Comparison of ENCODE assay signal across 1 cellular context in the genomic region with DNA sequence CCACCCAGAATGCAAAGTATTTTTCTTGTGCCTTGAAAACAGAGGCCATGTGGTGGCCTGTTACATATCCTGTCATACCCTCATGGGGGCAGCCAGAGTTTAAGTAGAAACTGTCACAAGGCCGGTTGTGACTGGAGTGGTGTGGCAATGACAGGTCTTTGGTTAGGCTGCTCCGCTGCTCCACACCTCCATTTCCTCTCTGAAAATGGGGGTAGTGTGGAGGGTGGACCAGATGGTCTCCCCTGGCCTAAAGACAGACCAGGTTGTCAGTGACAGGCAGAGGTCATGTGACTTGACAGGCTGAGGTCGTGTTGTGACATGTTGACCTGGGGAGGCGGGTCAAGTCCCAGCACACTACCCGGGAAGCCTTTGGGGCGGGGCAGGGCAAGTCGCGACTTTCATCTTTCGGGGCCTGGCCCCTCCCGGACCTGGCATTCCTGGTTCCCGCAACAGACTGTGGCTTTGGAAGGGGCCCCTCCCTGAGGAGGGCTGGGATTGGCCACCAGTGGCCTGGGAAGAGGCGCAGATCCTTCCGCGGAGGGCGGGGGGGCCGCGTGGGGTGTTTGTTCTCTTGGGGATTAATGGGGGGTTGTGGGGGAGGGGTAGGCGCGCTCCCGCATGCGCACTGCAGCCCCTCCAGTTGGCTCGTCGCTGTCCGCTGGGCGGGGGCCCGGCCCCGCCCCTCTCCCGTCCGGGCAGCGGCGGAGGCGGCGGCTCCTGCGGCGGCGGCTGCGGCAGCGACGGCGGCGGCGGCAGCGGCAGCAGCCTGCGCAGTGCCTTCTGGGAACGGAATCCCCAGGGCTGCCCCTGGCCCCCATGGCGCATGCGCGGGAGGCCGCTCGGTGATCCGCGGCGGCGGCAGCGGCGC.
TF ChIP-seq lines count a peak whose summit lies in the region.

A gene with protein sequence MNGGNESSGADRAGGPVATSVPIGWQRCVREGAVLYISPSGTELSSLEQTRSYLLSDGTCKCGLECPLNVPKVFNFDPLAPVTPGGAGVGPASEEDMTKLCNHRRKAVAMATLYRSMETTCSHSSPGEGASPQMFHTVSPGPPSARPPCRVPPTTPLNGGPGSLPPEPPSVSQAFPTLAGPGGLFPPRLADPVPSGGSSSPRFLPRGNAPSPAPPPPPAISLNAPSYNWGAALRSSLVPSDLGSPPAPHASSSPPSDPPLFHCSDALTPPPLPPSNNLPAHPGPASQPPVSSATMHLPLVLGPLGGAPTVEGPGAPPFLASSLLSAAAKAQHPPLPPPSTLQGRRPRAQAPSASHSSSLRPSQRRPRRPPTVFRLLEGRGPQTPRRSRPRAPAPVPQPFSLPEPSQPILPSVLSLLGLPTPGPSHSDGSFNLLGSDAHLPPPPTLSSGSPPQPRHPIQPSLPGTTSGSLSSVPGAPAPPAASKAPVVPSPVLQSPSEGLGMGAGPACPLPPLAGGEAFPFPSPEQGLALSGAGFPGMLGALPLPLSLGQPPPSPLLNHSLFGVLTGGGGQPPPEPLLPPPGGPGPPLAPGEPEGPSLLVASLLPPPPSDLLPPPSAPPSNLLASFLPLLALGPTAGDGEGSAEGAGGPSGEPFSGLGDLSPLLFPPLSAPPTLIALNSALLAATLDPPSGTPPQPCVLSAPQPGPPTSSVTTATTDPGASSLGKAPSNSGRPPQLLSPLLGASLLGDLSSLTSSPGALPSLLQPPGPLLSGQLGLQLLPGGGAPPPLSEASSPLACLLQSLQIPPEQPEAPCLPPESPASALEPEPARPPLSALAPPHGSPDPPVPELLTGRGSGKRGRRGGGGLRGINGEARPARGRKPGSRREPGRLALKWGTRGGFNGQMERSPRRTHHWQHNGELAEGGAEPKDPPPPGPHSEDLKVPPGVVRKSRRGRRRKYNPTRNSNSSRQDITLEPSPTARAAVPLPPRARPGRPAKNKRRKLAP (plus strand): TSS at position 806 of the 868 bp plus-strand sequence. CDS start 1,480 bp downstream, outside the sequence.

TF ChIP-seq in K562, 482 proteins besides CTCF, POLR2A, EP300 and RAD21 (continued from another document and continues in another):
- TF ChIP-seq, protein P1, sequence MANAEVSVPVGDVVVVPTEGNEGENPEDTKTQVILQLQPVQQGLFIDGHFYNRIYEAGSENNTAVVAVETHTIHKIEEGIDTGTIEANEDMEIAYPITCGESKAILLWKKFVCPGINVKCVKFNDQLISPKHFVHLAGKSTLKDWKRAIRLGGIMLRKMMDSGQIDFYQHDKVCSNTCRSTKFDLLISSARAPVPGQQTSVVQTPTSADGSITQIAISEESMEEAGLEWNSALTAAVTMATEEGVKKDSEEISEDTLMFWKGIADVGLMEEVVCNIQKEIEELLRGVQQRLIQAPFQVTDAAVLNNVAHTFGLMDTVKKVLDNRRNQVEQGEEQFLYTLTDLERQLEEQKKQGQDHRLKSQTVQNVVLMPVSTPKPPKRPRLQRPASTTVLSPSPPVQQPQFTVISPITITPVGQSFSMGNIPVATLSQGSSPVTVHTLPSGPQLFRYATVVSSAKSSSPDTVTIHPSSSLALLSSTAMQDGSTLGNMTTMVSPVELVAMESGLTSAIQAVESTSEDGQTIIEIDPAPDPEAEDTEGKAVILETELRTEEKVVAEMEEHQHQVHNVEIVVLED (CRISPR knock-in tag; IDR thresholded peaks at IDR 0.05) = 0 out of 2 replicates have a peak, but pooled peaks have one; percentile 43
- no peak for TF ChIP-seq EZH2 (IDR thresholded peaks at IDR 0.05; ENCODE audit: borderline replicate concordance, low read depth, low read length)
- no peak; a peak in 1 of 4 replicates for TF ChIP-seq CSDE1 (IDR thresholded peaks at IDR 0.05)
- TF ChIP-seq, protein P2, sequence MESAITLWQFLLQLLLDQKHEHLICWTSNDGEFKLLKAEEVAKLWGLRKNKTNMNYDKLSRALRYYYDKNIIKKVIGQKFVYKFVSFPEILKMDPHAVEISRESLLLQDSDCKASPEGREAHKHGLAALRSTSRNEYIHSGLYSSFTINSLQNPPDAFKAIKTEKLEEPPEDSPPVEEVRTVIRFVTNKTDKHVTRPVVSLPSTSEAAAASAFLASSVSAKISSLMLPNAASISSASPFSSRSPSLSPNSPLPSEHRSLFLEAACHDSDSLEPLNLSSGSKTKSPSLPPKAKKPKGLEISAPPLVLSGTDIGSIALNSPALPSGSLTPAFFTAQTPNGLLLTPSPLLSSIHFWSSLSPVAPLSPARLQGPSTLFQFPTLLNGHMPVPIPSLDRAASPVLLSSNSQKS (CRISPR knock-in tag; IDR thresholded peaks at IDR 0.05) = no peak
- no peak for TF ChIP-seq KAT8 (IDR thresholded peaks at IDR 0.05; ENCODE audit: low read depth)
- no peak for TF ChIP-seq MBD2 (IDR thresholded peaks at IDR 0.05; ENCODE audit: borderline replicate concordance, low read depth)
- no peak for TF ChIP-seq RBBP5 (IDR thresholded peaks at IDR 0.05; ENCODE audit: borderline replicate concordance, insufficient read depth, low read length, poor library complexity, severe bottlenecking)
- TF ChIP-seq MXI1 (IDR thresholded peaks at IDR 0.05; ENCODE audit: low read depth, low read length) = peak; percentile 44
- TF ChIP-seq HNRNPK (IDR thresholded peaks at IDR 0.05; ENCODE audit: low read depth, low read length, poor library complexity, severe bottlenecking) = no peak
- no peak for TF ChIP-seq BMI1 (IDR thresholded peaks at IDR 0.05; ENCODE audit: low read length)
- TF ChIP-seq TRIM24 (IDR thresholded peaks at IDR 0.05) = peak; percentile 32 to 78; a peak in 3 of 4 replicates
- TF ChIP-seq SMAD2 (IDR thresholded peaks at IDR 0.05; ENCODE audit: low read depth, low read length) = no peak
- TF ChIP-seq ZNF274 (IDR thresholded peaks at IDR 0.05; ENCODE audit: borderline replicate concordance, low read depth, low read length) = no peak
- TF ChIP-seq SP2 (IDR thresholded peaks at IDR 0.05; ENCODE audit: extremely low read depth, low read depth, low read length, poor library complexity, severe bottlenecking) = no peak
- TF ChIP-seq, protein P3, sequence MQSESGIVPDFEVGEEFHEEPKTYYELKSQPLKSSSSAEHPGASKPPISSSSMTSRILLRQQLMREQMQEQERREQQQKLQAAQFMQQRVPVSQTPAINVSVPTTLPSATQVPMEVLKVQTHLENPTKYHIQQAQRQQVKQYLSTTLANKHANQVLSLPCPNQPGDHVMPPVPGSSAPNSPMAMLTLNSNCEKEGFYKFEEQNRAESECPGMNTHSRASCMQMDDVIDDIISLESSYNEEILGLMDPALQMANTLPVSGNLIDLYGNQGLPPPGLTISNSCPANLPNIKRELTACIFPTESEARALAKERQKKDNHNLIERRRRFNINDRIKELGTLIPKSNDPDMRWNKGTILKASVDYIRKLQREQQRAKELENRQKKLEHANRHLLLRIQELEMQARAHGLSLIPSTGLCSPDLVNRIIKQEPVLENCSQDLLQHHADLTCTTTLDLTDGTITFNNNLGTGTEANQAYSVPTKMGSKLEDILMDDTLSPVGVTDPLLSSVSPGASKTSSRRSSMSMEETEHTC (IDR thresholded peaks at IDR 0.05) = peak; percentile 76
- TF ChIP-seq KLF13 (tag; IDR thresholded peaks at IDR 0.05; ENCODE audit: borderline replicate concordance, low read depth) = peak; percentile 82
- TF ChIP-seq SNIP1 (IDR thresholded peaks at IDR 0.05; ENCODE audit: low read depth) = no peak
- TF ChIP-seq ZNF311 (CRISPR knock-in tag; IDR thresholded peaks at IDR 0.05) = no peak
- TF ChIP-seq ZNF134 (CRISPR knock-in tag; conservative IDR thresholded peaks at IDR 0.05) = peak; percentile 44
- TF ChIP-seq GATAD2A (IDR thresholded peaks at IDR 0.05) = no peak
- TF ChIP-seq, protein P4, sequence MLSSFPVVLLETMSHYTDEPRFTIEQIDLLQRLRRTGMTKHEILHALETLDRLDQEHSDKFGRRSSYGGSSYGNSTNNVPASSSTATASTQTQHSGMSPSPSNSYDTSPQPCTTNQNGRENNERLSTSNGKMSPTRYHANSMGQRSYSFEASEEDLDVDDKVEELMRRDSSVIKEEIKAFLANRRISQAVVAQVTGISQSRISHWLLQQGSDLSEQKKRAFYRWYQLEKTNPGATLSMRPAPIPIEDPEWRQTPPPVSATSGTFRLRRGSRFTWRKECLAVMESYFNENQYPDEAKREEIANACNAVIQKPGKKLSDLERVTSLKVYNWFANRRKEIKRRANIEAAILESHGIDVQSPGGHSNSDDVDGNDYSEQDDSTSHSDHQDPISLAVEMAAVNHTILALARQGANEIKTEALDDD (IDR thresholded peaks at IDR 0.05) = peak; percentile 67
- TF ChIP-seq ZEB2 (IDR thresholded peaks at IDR 0.05) = peak; percentile 60; the same call in 1 of the 2 replicates
- no peak for TF ChIP-seq SAFB (IDR thresholded peaks at IDR 0.05; ENCODE audit: borderline replicate concordance, low read depth, low read length)
- peak; percentile 56; the same call in 1 of the 2 replicates for TF ChIP-seq ZBTB17 (CRISPR knock-in tag; IDR thresholded peaks at IDR 0.05)
- no peak for TF ChIP-seq PPARD (CRISPR knock-in tag; IDR thresholded peaks at IDR 0.05)
- 0 out of 2 replicates have a peak, but pooled peaks have one; percentile 23 for TF ChIP-seq ZFP1 (CRISPR knock-in tag; IDR thresholded peaks at IDR 0.05)
- TF ChIP-seq, protein P5, sequence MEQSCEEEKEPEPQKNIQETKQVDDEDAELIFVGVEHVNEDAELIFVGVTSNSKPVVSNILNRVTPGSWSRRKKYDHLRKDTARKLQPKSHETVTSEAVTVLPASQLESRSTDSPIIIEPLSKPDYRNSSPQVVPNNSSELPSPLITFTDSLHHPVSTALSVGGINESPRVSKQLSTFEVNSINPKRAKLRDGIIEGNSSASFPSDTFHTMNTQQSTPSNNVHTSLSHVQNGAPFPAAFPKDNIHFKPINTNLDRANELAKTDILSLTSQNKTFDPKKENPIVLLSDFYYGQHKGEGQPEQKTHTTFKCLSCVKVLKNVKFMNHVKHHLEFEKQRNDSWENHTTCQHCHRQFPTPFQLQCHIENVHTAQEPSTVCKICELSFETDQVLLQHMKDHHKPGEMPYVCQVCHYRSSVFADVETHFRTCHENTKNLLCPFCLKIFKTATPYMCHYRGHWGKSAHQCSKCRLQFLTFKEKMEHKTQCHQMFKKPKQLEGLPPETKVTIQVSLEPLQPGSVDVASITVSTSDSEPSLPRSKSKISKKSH (CRISPR knock-in tag; IDR thresholded peaks at IDR 0.05) = no peak
- TF ChIP-seq NFYB (IDR thresholded peaks at IDR 0.05; ENCODE audit: extremely low read depth, insufficient read length) = no peak
- TF ChIP-seq, protein P6, sequence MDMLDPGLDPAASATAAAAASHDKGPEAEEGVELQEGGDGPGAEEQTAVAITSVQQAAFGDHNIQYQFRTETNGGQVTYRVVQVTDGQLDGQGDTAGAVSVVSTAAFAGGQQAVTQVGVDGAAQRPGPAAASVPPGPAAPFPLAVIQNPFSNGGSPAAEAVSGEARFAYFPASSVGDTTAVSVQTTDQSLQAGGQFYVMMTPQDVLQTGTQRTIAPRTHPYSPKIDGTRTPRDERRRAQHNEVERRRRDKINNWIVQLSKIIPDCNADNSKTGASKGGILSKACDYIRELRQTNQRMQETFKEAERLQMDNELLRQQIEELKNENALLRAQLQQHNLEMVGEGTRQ (CRISPR knock-in tag; IDR thresholded peaks at IDR 0.05) = peak; percentile 89
- TF ChIP-seq, protein P7, sequence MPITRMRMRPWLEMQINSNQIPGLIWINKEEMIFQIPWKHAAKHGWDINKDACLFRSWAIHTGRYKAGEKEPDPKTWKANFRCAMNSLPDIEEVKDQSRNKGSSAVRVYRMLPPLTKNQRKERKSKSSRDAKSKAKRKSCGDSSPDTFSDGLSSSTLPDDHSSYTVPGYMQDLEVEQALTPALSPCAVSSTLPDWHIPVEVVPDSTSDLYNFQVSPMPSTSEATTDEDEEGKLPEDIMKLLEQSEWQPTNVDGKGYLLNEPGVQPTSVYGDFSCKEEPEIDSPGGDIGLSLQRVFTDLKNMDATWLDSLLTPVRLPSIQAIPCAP (CRISPR knock-in tag; IDR thresholded peaks at IDR 0.05; ENCODE audit: borderline replicate concordance) = no peak
- no peak for TF ChIP-seq FUS (optimal IDR thresholded peaks at IDR 0.05; ENCODE audit: low read depth, low read length)
- no peak for TF ChIP-seq LCOR (CRISPR knock-in tag; IDR thresholded peaks at IDR 0.05)
- peak; percentile 65 for TF ChIP-seq SUPT5H (IDR thresholded peaks at IDR 0.05)
- no peak for TF ChIP-seq SREBF2 (CRISPR knock-in tag; IDR thresholded peaks at IDR 0.05)
- no peak for TF ChIP-seq SMARCA5 (IDR thresholded peaks at IDR 0.05)
- TF ChIP-seq GABPB2 (CRISPR knock-in tag; conservative IDR thresholded peaks at IDR 0.05) = no peak; the same call in 1 of the 2 replicates
- TF ChIP-seq KLF1 (tag; IDR thresholded peaks at IDR 0.05) = peak; percentile 77; the same call in 1 of the 2 replicates
- TF ChIP-seq TAF9B (IDR thresholded peaks at IDR 0.05; ENCODE audit: partially characterized antibody) = peak; percentile 92
- TF ChIP-seq, protein P8, sequence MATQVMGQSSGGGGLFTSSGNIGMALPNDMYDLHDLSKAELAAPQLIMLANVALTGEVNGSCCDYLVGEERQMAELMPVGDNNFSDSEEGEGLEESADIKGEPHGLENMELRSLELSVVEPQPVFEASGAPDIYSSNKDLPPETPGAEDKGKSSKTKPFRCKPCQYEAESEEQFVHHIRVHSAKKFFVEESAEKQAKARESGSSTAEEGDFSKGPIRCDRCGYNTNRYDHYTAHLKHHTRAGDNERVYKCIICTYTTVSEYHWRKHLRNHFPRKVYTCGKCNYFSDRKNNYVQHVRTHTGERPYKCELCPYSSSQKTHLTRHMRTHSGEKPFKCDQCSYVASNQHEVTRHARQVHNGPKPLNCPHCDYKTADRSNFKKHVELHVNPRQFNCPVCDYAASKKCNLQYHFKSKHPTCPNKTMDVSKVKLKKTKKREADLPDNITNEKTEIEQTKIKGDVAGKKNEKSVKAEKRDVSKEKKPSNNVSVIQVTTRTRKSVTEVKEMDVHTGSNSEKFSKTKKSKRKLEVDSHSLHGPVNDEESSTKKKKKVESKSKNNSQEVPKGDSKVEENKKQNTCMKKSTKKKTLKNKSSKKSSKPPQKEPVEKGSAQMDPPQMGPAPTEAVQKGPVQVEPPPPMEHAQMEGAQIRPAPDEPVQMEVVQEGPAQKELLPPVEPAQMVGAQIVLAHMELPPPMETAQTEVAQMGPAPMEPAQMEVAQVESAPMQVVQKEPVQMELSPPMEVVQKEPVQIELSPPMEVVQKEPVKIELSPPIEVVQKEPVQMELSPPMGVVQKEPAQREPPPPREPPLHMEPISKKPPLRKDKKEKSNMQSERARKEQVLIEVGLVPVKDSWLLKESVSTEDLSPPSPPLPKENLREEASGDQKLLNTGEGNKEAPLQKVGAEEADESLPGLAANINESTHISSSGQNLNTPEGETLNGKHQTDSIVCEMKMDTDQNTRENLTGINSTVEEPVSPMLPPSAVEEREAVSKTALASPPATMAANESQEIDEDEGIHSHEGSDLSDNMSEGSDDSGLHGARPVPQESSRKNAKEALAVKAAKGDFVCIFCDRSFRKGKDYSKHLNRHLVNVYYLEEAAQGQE (CRISPR knock-in tag; IDR thresholded peaks at IDR 0.05; ENCODE audit: low read depth) = 0 out of 2 replicates have a peak, but pooled peaks have one; percentile 31
- TF ChIP-seq, protein P9, sequence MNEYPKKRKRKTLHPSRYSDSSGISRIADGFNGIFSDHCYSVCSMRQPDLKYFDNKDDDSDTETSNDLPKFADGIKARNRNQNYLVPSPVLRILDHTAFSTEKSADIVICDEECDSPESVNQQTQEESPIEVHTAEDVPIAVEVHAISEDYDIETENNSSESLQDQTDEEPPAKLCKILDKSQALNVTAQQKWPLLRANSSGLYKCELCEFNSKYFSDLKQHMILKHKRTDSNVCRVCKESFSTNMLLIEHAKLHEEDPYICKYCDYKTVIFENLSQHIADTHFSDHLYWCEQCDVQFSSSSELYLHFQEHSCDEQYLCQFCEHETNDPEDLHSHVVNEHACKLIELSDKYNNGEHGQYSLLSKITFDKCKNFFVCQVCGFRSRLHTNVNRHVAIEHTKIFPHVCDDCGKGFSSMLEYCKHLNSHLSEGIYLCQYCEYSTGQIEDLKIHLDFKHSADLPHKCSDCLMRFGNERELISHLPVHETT (CRISPR knock-in tag; conservative IDR thresholded peaks at IDR 0.05 in 1 of 2, IDR thresholded peaks at IDR 0.05 in 1 of 2) = peak in 1 of 2 experiments; percentile 100; a peak in 2 of 4 replicates
